Comparison of ENCODE assay signal across 9 cellular contexts in genomic region chr3:152270944-152271343, GRCh38. TPM values are rescaled to one million over a fixed set of nuclear protein-coding genes. Genes with fewer than 3 reads are reported as not detected.
DNase-seq lines count a peak whose midpoint lies in the region; ATAC-seq and TF ChIP-seq lines count a peak whose summit lies in the region.
"Had no signal": no experiment of that assay in that cellular context is flagged by ENCODE, and none has a peak within 500 bp of the region (broad histone marks: within the 10 kb centered on the region; RNA-seq: fewer than 3 reads in every experiment).

No MANE protein-coding gene starts in this region.

- CTCF ChIA-PET in BJ (lab: Yijun Ruan, JAX), result interaction anchor here (1.0 kb wide), 1 partner anchor 150 kb away, joined by 3 read pairs; no protein-coding TSS in a partner anchor

- intact Hi-C loops in dendritic cell treated with granulocyte-macrophage colony-stimulating factor and Interleukin-4, amounts not matched to agents 40 ng/mL and 50 ng/mL, for 4 days (cut with micrococcal nuclease), result loop anchor here (2.0 kb wide), 1 partner anchor 74 kb away; no protein-coding TSS in a partner anchor

- H3K4me1 Mint-ChIP-seq in dendritic cell treated with granulocyte-macrophage colony-stimulating factor and Interleukin-4, amounts not matched to agents 40 ng/mL and 50 ng/mL, for 4 days (ENCODE audit: low read depth), result peaks cover 52% of the 10 kb centered on the region
- peaks cover 40% of the 10 kb centered on the region for H3K4me1 Mint-ChIP-seq in nephron progenitor cell

- H3K36me3 Mint-ChIP-seq in dendritic cell treated with granulocyte-macrophage colony-stimulating factor and Interleukin-4, amounts not matched to agents 40 ng/mL and 50 ng/mL, for 4 days (ENCODE audit: low read depth), result peaks cover 48% of the 10 kb centered on the region
- H3K36me3 Mint-ChIP-seq in nephron progenitor cell (ENCODE audit: low read depth), result no peaks in the 10 kb centered on the region

- peak overlapping the region; percentile 96 for H3K4me3 Mint-ChIP-seq in dendritic cell treated with granulocyte-macrophage colony-stimulating factor and Interleukin-4, amounts not matched to agents 40 ng/mL and 50 ng/mL, for 4 days
- peak overlapping the region; percentile 95 for H3K4me3 Mint-ChIP-seq in nephron progenitor cell

- no peaks in the 10 kb centered on the region for H3K9me3 ChIP-seq in MG63

- DNase-seq in BJ (ENCODE audit: low read depth) (no peak), MG63 (no peak), nephron progenitor cell (no peak), Ammon's horn (ENCODE audit: low spot score) (no peak), CD1c-positive myeloid dendritic cell (ENCODE audit: extremely low spot score) (no peak), retina (no peak)
- DNase-seq: activated effector memory CD4-positive, alpha-beta T cell treated with anti-CD3 and anti-CD28 coated beads, Interleukin-2, amount 50 U/mL, for 16 hours had no signal

- POLR2A ChIA-PET in BJ (lab: Charles Lee), result no interaction called here

- H3K4me3 ChIP-seq in BJ (ENCODE audit: low read depth, low read length) (peak overlapping the region; percentile 76), MG63 (peak overlapping the region; percentile 75)

- peak overlapping the region; percentile 97 for H3K27ac Mint-ChIP-seq in dendritic cell treated with granulocyte-macrophage colony-stimulating factor and Interleukin-4, amounts not matched to agents 40 ng/mL and 50 ng/mL, for 4 days
- no peak overlapping the region for H3K27ac Mint-ChIP-seq in nephron progenitor cell

- H3K36me3 ChIP-seq in BJ (ENCODE audit: control insufficient read depth, insufficient read depth, low read length) (no peaks in the 10 kb centered on the region), MG63 (peaks cover 63% of the 10 kb centered on the region)

- TF ChIP-seq CTCF in BJ (IDR thresholded peaks at IDR 0.05; ENCODE audit: insufficient read depth, low read depth, low read length) (no peak), nephron progenitor cell (IDR thresholded peaks at IDR 0.05) (no peak)

- ATAC-seq in HG03432 (IDR thresholded peaks at IDR 0.05; ENCODE audit: unreplicated experiment), result no peak

- H3K27me3 Mint-ChIP-seq in dendritic cell treated with granulocyte-macrophage colony-stimulating factor and Interleukin-4, amounts not matched to agents 40 ng/mL and 50 ng/mL, for 4 days, result no peaks in the 10 kb centered on the region
- H3K27me3 Mint-ChIP-seq in nephron progenitor cell (ENCODE audit: low read depth, poor library complexity), result peaks cover 37% of the 10 kb centered on the region

- no peaks in the 10 kb centered on the region for H3K9me3 Mint-ChIP-seq in dendritic cell treated with granulocyte-macrophage colony-stimulating factor and Interleukin-4, amounts not matched to agents 40 ng/mL and 50 ng/mL, for 4 days
- H3K9me3 Mint-ChIP-seq in nephron progenitor cell, result no peaks in the 10 kb centered on the region

- no peaks in the 10 kb centered on the region for H3K27me3 ChIP-seq in BJ (ENCODE audit: control insufficient read depth, insufficient read depth, low read length)
- H3K27me3 ChIP-seq in MG63, result no peaks in the 10 kb centered on the region

RNA-seq across cellular contexts. Expression of gene MBNL1, which starts 2.2 kb away (rescaled TPM):
- polyA plus RNA-seq in BJ (2011; rRNA removed), result 183 and 203 TPM in 2 replicates
- polyA minus RNA-seq in BJ (2011; rRNA and poly(A)+ RNA removed), result 324 and 379 TPM in 2 replicates
- 171 and 176 TPM in 2 replicates for total RNA-seq in MG63 (2014; rRNA removed; shearing (Covaris generic); ENCODE audit: low replicate concordance)
